8 cellular contexts compared by ENCODE assay signal in genomic region chr16:3134338-3135119, GRCh38. TPM values are rescaled to one million over a fixed set of nuclear protein-coding genes. Genes with fewer than 3 reads are reported as not detected.
DNase-seq lines count a peak whose midpoint lies in the region; ATAC-seq lines count a peak whose summit lies in the region.

Gene ZNF213, plus strand, starts transcription at chr16:3135029. Its CDS starts 2,252 bp downstream, at chr16:3137281.

- H3K9ac ChIP-seq in BLaER1, result peak within 1 kb of the TSS; percentile 99

- peaks cover 70% of the 10 kb centered on the region for H3K4me1 ChIP-seq in BLaER1

- H3K9me3 Mint-ChIP-seq in activated CD4-positive, alpha-beta T cell treated with anti-CD3 and anti-CD28 coated beads, Interleukin-2, amount 10 ng/mL, durations not matched to agents 24 days and 14 days, result no peaks in the 10 kb centered on the region

- peak; percentile 99 for DNase-seq in NCI-H69 (lab: John Stamatoyannopoulos, UW)
- peak; percentile 98 for DNase-seq in activated CD4-positive, alpha-beta T cell treated with anti-CD3 and anti-CD28 coated beads, Interleukin-2, amount 10 ng/mL, durations not matched to agents 24 days and 14 days
- DNase-seq in dedifferentiated amniotic fluid mesenchymal stem cell (ENCODE audit: extremely low spot score), result peak; percentile 99
- peak; percentile 97 for DNase-seq in left lobe of liver (ENCODE audit: low spot score)
- peak; percentile 90 to 92 for DNase-seq in stimulated activated CD4-positive, alpha-beta T cell treated with anti-CD3 and anti-CD28 coated beads, Interleukin-2, amount 100 ng/mL, for 24 hours

- peak within 1 kb of the TSS; percentile 99 for H3K4me3 Mint-ChIP-seq in activated CD4-positive, alpha-beta T cell treated with anti-CD3 and anti-CD28 coated beads, Interleukin-2, amount 10 ng/mL, durations not matched to agents 24 days and 14 days

- no peaks in the 10 kb centered on the region for H3K27me3 Mint-ChIP-seq in activated CD4-positive, alpha-beta T cell treated with anti-CD3 and anti-CD28 coated beads, Interleukin-2, amount 10 ng/mL, durations not matched to agents 24 days and 14 days

- peak within 1 kb of the TSS; percentile 94 for H3K4me2 ChIP-seq in BLaER1

- H3K27ac Mint-ChIP-seq in activated CD4-positive, alpha-beta T cell treated with anti-CD3 and anti-CD28 coated beads, Interleukin-2, amount 10 ng/mL, durations not matched to agents 24 days and 14 days, result peak within 1 kb of the TSS; percentile 97

- intact Hi-C loops in activated CD4-positive, alpha-beta T cell treated with anti-CD3 and anti-CD28 coated beads, Interleukin-2, amount 10 ng/mL, durations not matched to agents 24 days and 14 days (cut with micrococcal nuclease), result loop anchor here (1.0 to 5.0 kb wide), 3 partner anchors 10 to 368 kb away; partner anchors contain the start of gene CLUAP1

- H3K36me3 Mint-ChIP-seq in activated CD4-positive, alpha-beta T cell treated with anti-CD3 and anti-CD28 coated beads, Interleukin-2, amount 10 ng/mL, durations not matched to agents 24 days and 14 days (ENCODE audit: low read depth), result peaks cover 25% of the 10 kb centered on the region

- H3K27ac ChIP-seq in BLaER1, result peak within 1 kb of the TSS; percentile 97

- H4K20me1 ChIP-seq in BLaER1, result peaks cover 53% of the 10 kb centered on the region

- H3K36me3 ChIP-seq in BLaER1, result peaks cover 38% of the 10 kb centered on the region

- H3K9me3 ChIP-seq in BLaER1, result no peaks in the 10 kb centered on the region

- H3K4me1 Mint-ChIP-seq in activated CD4-positive, alpha-beta T cell treated with anti-CD3 and anti-CD28 coated beads, Interleukin-2, amount 10 ng/mL, durations not matched to agents 24 days and 14 days, result peaks cover 29% of the 10 kb centered on the region

- H3K4me3 ChIP-seq in BLaER1, result peak within 1 kb of the TSS; percentile 98

- no peaks in the 10 kb centered on the region for H3K27me3 ChIP-seq in BLaER1

- ATAC-seq in GM19351 (IDR thresholded peaks at IDR 0.05; ENCODE audit: unreplicated experiment) (peak; percentile 87), HG03520 (IDR thresholded peaks at IDR 0.05; ENCODE audit: unreplicated experiment) (peak; percentile 85), left lobe of liver (peak; percentile 92)

RNA-seq across cellular contexts. Expression of gene ZNF213, which starts in this region (rescaled TPM):
- total RNA-seq in activated CD4-positive, alpha-beta T cell treated with anti-CD3 and anti-CD28 coated beads, Interleukin-2, amount 10 ng/mL, durations not matched to agents 24 days and 14 days, result 9.5 and 10.6 TPM in 2 replicates
- total RNA-seq in left lobe of liver, result 2.7 TPM

Comparison
In these comparisons a context has a peak if more than half of its experiments do, and no peak if none do; other contexts are left out.
1. Peak in every context shown above with its lines: DNase-seq, ATAC-seq, H3K4me3 ChIP-seq and H3K27ac ChIP-seq.